11 cellular contexts compared by ENCODE assay signal in the genomic region with DNA sequence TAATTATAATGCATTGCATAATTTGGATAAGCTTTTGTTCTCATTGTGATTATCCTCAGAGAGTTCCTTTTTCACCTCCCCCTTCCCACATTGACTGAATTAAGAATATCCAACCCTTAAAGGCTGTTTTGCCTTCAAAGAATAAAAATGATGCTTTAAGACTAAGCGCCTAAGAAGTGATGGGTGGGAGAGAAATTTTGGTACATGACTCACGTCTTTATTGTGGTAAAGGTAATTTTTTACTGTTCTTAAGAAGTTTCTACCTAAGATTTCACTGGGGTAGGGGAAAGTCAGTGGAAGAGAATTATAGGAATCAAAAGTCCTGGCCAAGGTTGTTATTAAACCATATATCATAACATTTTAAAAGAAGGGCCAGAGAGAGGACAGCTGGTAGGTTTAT.
"Had no signal": no experiment of that assay in that cellular context is flagged by ENCODE, and none has a peak within 500 bp of the region (broad histone marks: within the 10 kb centered on the region; RNA-seq: fewer than 3 reads in every experiment).

No MANE protein-coding gene starts in this region.

- ATAC-seq: activated CD8-positive, alpha-beta memory T cell treated with anti-CD3 and anti-CD28 coated beads, Interleukin-2, amount 10 ng/mL, durations not matched to agents 7 days and 5 days; natural killer cell treated with Interleukin-12 subunit alpha and Interleukin-12 subunit beta and Interleukin-15 and Interleukin-18, amount 100 ng/mL, for 72 hours had no signal

- DNase-seq: activated CD8-positive, alpha-beta memory T cell treated with anti-CD3 and anti-CD28 coated beads, Interleukin-2, amount 10 ng/mL, durations not matched to agents 7 days and 5 days; immature natural killer cell; mesenchymal stem cell; retina; SJCRH30; stimulated activated CD4-positive, alpha-beta T cell treated with anti-CD3 and anti-CD28 coated beads, Interleukin-12 subunit alpha, Interleukin-12 subunit beta, amount 100 ng/mL, for 4 hours; stimulated activated CD4-positive, alpha-beta T cell treated with anti-CD3 and anti-CD28 coated beads, Interleukin-2, amount 100 ng/mL, for 24 hours; substantia nigra; T1000; uterus had no signal

- H3K4me3 Mint-ChIP-seq: activated CD8-positive, alpha-beta memory T cell treated with anti-CD3 and anti-CD28 coated beads, Interleukin-2, amount 10 ng/mL, durations not matched to agents 7 days and 5 days; immature natural killer cell; natural killer cell treated with Interleukin-12 subunit alpha and Interleukin-12 subunit beta and Interleukin-15 and Interleukin-18, amount 100 ng/mL, for 72 hours had no signal

- H3K9me3 Mint-ChIP-seq: immature natural killer cell had no signal

- H3K27me3 Mint-ChIP-seq: activated CD8-positive, alpha-beta memory T cell treated with anti-CD3 and anti-CD28 coated beads, Interleukin-2, amount 10 ng/mL, durations not matched to agents 7 days and 5 days; natural killer cell treated with Interleukin-12 subunit alpha and Interleukin-12 subunit beta and Interleukin-15 and Interleukin-18, amount 100 ng/mL, for 72 hours had no signal

- H3K27ac Mint-ChIP-seq: activated CD8-positive, alpha-beta memory T cell treated with anti-CD3 and anti-CD28 coated beads, Interleukin-2, amount 10 ng/mL, durations not matched to agents 7 days and 5 days had no signal
